In the genomic region with DNA sequence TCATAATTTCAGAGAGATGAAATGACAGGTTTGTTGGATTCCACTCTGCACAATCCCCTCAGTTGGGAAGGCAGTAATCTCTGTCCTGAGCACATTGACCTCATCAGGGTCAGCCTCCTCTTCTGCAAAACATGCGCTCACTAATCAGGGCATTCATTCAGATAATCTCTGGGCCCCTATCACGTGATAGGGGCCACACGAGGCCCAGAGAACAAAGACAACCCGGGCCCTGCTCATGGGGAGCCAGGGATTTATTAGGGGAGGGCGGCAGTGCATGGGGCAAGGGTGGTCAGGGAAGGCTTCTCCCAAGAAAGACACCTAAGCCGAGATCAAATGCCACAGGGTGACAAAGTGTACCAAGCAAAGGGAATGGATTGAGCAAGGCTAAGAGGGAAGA, we compare ENCODE assay signal across 2 cellular contexts.
TF ChIP-seq lines count a peak whose summit lies in the region.

No MANE protein-coding gene starts in this region.

TF ChIP-seq in A549, 52 proteins besides CTCF, POLR2A, EP300 and RAD21:
- TF ChIP-seq, protein P1, sequence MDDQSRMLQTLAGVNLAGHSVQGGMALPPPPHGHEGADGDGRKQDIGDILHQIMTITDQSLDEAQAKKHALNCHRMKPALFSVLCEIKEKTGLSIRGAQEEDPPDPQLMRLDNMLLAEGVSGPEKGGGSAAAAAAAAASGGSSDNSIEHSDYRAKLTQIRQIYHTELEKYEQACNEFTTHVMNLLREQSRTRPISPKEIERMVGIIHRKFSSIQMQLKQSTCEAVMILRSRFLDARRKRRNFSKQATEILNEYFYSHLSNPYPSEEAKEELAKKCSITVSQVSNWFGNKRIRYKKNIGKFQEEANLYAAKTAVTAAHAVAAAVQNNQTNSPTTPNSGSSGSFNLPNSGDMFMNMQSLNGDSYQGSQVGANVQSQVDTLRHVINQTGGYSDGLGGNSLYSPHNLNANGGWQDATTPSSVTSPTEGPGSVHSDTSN (IDR thresholded peaks at IDR 0.05), result no peak
- TF ChIP-seq CHD2 (IDR thresholded peaks at IDR 0.05; ENCODE audit: low read length, partially characterized antibody) (no peak), GATA3 (IDR thresholded peaks at IDR 0.05; ENCODE audit: borderline replicate concordance) (no peak), RFX5 (IDR thresholded peaks at IDR 0.05) (no peak), HOXA7 (CRISPR knock-in tag; IDR thresholded peaks at IDR 0.05) (no peak), NR3C1 (IDR thresholded peaks at IDR 0.05) (no peak)

TF ChIP-seq in IMR-90, 13 proteins besides CTCF, POLR2A, EP300 and RAD21:
- TF ChIP-seq NFE2L2 (IDR thresholded peaks at IDR 0.05; ENCODE audit: low read depth, low read length) (no peak), CEBPB (IDR thresholded peaks at IDR 0.05; ENCODE audit: low read depth, low read length) (no peak), CHD1 (IDR thresholded peaks at IDR 0.05; ENCODE audit: low read depth, low read length) (no peak), USF2 (IDR thresholded peaks at IDR 0.05; ENCODE audit: low read depth, low read length) (no peak), RFX5 (IDR thresholded peaks at IDR 0.05; ENCODE audit: low read depth, low read length) (no peak), MAZ (IDR thresholded peaks at IDR 0.05; ENCODE audit: borderline replicate concordance, low read depth, low read length) (no peak), MXI1 (IDR thresholded peaks at IDR 0.05; ENCODE audit: borderline replicate concordance, low read depth, low read length) (no peak), MAFK (IDR thresholded peaks at IDR 0.05; ENCODE audit: low read depth, low read length) (no peak), RCOR1 (IDR thresholded peaks at IDR 0.05; ENCODE audit: insufficient replicate concordance, low read length) (no peak)
- TF ChIP-seq, protein P2, sequence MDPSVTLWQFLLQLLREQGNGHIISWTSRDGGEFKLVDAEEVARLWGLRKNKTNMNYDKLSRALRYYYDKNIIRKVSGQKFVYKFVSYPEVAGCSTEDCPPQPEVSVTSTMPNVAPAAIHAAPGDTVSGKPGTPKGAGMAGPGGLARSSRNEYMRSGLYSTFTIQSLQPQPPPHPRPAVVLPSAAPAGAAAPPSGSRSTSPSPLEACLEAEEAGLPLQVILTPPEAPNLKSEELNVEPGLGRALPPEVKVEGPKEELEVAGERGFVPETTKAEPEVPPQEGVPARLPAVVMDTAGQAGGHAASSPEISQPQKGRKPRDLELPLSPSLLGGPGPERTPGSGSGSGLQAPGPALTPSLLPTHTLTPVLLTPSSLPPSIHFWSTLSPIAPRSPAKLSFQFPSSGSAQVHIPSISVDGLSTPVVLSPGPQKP (IDR thresholded peaks at IDR 0.05; ENCODE audit: borderline replicate concordance, low read depth, low read length), result no peak
